8 cellular contexts compared by ENCODE assay signal in genomic region chr1:89483010-89483756, GRCh38. TPM values are rescaled to one million over a fixed set of nuclear protein-coding genes. Genes with fewer than 3 reads are reported as not detected.
A peak's percentile ranks its signal among the peaks of the same experiment; 100 is the strongest.
DNase-seq lines count a peak whose midpoint lies in the region; ATAC-seq and TF ChIP-seq lines count a peak whose summit lies in the region.

No MANE protein-coding gene starts in this region.

- ATAC-seq in GM19455 (IDR thresholded peaks at IDR 0.05; ENCODE audit: unreplicated experiment) (peak; percentile 64), gastroesophageal sphincter (no peak)

- no peaks in the 10 kb centered on the region for H3K4me1 Mint-ChIP-seq in osteocyte (ENCODE audit: unreplicated experiment)

- H3K27me3 ChIP-seq in SJCRH30: no peaks in the 10 kb centered on the region; the same call in 1 of the 2 replicates
- no peaks in the 10 kb centered on the region for H3K27me3 ChIP-seq in gastroesophageal sphincter
- H3K27me3 ChIP-seq in tibial nerve: no peaks in the 10 kb centered on the region

- H3K4me1 ChIP-seq in SJCRH30 (no peaks in the 10 kb centered on the region), gastroesophageal sphincter (no peaks in the 10 kb centered on the region), tibial nerve (peaks cover 0 to 6% (median 0%) of the 10 kb centered on the region in 4 donors)

- peaks cover 25% of the 10 kb centered on the region for H3K27me3 Mint-ChIP-seq in osteocyte (ENCODE audit: unreplicated experiment)

- TF ChIP-seq POLR2A in gastroesophageal sphincter (IDR thresholded peaks at IDR 0.05) (no peak), tibial nerve (IDR thresholded peaks at IDR 0.05) (no peak)

- TF ChIP-seq EP300 in gastroesophageal sphincter (IDR thresholded peaks at IDR 0.05): no peak
- TF ChIP-seq EP300 in tibial nerve (IDR thresholded peaks at IDR 0.05): peak in 1 of 2 donors; percentile 9

- H3K4me3 Mint-ChIP-seq in osteocyte (ENCODE audit: unreplicated experiment): no peak overlapping the region

- no peak overlapping the region for H3K27ac Mint-ChIP-seq in osteocyte (ENCODE audit: unreplicated experiment)

- peak; percentile 65 for TF ChIP-seq CTCF in AG09309 (IDR thresholded peaks at IDR 0.05; ENCODE audit: control insufficient read depth, insufficient read depth, low read depth, low read length, missing control alignments)
- TF ChIP-seq CTCF in gastroesophageal sphincter (IDR thresholded peaks at IDR 0.05): peak; percentile 56 to 73 (median 66)
- TF ChIP-seq CTCF in osteocyte (IDR thresholded peaks at IDR 0.05): peak; percentile 86
- TF ChIP-seq CTCF in tibial nerve (IDR thresholded peaks at IDR 0.05): peak; percentile 55 to 79 (median 77)

- H3K9me3 ChIP-seq in SJCRH30 (replicated peaks) (no peaks in the 10 kb centered on the region), gastroesophageal sphincter (peaks cover 0 to 6% (median 0%) of the 10 kb centered on the region in 3 donors), tibial nerve (peaks cover 0 to 6% (median 0%) of the 10 kb centered on the region in 4 donors)

- WGBS in gastroesophageal sphincter (ENCODE audit: low coverage in 1 of 2), 2 donors: 14 to 24% methylated on average over 3 of the region's 3 CpGs
- WGBS in tibial nerve, 2 donors: 15 to 22% methylated on average over 3 of the region's 3 CpGs

- H3K36me3 ChIP-seq in SJCRH30 (no peaks in the 10 kb centered on the region), gastroesophageal sphincter (no peaks in the 10 kb centered on the region), tibial nerve (no peaks in the 10 kb centered on the region)

- DNase-seq in AG09309 (ENCODE audit: low read depth): peak; percentile 59
- peak; percentile 78 for DNase-seq in MV-4-11 (lab: John Stamatoyannopoulos, UW)
- DNase-seq in SJCRH30: peak; percentile 62 to 84
- DNase-seq in activated effector memory CD4-positive, alpha-beta T cell treated with anti-CD3 and anti-CD28 coated beads, Interleukin-2, amount 50 U/mL, for 16 hours: peak; percentile 88
- DNase-seq in osteocyte (ENCODE audit: extremely low spot score, unreplicated experiment): no peak
- peak; percentile 74 to 96 for DNase-seq in tibial nerve (ENCODE audit: low spot score in 2 of 2)

- H3K36me3 Mint-ChIP-seq in osteocyte (ENCODE audit: unreplicated experiment): no peaks in the 10 kb centered on the region

- H3K4me3 ChIP-seq in AG09309 (ENCODE audit: control insufficient read depth, low read depth, low read length): no peak overlapping the region
- no peak overlapping the region for H3K4me3 ChIP-seq in SJCRH30
- H3K4me3 ChIP-seq in gastroesophageal sphincter: no peak overlapping the region
- no peak overlapping the region for H3K4me3 ChIP-seq in tibial nerve

- no peaks in the 10 kb centered on the region for H3K9me3 Mint-ChIP-seq in osteocyte (ENCODE audit: unreplicated experiment)

- H3K27ac ChIP-seq in SJCRH30 (no peak overlapping the region), gastroesophageal sphincter (no peak overlapping the region), tibial nerve (peak overlapping the region in 2 of 4 donors; percentile 42 to 44)

RNA-seq across cellular contexts. Expression of gene LRRC8B, which starts 41.4 kb away (rescaled TPM):
- 6.5 and 9.2 TPM in 2 replicates for total RNA-seq in SJCRH30 (2014; rRNA removed; shearing (Covaris generic))
- total RNA-seq in gastroesophageal sphincter (1 to 10 TPM; 3.5 to 6.9 (median 5.0) TPM), osteocyte (2.3 and 4.1 TPM in 2 replicates), tibial nerve (10 to 100 TPM; 27.1 to 48.0 (median 35.1) TPM)
